In the genomic region with DNA sequence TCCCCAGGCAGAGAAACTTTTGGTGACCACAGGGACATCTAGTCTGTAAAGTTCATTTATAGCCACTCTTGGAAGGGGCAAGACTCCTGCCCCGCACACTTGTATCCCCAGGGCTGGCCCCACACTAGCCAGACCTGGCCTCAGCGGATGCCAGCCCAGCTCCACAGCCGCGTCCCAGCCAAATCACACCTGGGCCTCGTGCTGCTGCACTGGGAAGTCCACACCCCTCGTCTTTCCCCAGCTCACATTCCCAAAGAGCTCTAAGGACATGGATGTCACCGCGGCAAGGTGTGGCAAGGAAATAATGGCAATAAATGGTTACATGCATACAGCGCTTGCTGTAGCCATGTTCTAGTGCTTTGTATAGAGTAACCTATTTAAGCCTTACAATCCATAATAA, we compare ENCODE assay signal across 1 cellular context.
TF ChIP-seq lines count a peak whose summit lies in the region.

No MANE protein-coding gene starts in this region.

TF ChIP-seq in HepG2, 621 proteins besides CTCF, POLR2A, EP300 and RAD21:
- no peak for TF ChIP-seq ZNF501 (CRISPR knock-in tag; IDR thresholded peaks at IDR 0.05)
- no peak for TF ChIP-seq DMAP1 (CRISPR knock-in tag; IDR thresholded peaks at IDR 0.05)
- no peak for TF ChIP-seq ZEB1 (IDR thresholded peaks at IDR 0.05; ENCODE audit: insufficient replicate concordance, low read depth)
- no peak for TF ChIP-seq FOXK1 (CRISPR knock-in tag; IDR thresholded peaks at IDR 0.05; ENCODE audit: borderline replicate concordance, low read depth)
- TF ChIP-seq TMF1 (CRISPR knock-in tag; IDR thresholded peaks at IDR 0.05; ENCODE audit: low read depth) = no peak
- TF ChIP-seq, protein P1, sequence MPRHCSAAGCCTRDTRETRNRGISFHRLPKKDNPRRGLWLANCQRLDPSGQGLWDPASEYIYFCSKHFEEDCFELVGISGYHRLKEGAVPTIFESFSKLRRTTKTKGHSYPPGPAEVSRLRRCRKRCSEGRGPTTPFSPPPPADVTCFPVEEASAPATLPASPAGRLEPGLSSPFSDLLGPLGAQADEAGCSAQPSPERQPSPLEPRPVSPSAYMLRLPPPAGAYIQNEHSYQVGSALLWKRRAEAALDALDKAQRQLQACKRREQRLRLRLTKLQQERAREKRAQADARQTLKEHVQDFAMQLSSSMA (CRISPR knock-in tag; IDR thresholded peaks at IDR 0.05) = no peak
- no peak for TF ChIP-seq MED8 (CRISPR knock-in tag; IDR thresholded peaks at IDR 0.05; ENCODE audit: insufficient replicate concordance)
- no peak for TF ChIP-seq SUZ12 (IDR thresholded peaks at IDR 0.05; ENCODE audit: low read depth, low read length)
- TF ChIP-seq, protein P2, sequence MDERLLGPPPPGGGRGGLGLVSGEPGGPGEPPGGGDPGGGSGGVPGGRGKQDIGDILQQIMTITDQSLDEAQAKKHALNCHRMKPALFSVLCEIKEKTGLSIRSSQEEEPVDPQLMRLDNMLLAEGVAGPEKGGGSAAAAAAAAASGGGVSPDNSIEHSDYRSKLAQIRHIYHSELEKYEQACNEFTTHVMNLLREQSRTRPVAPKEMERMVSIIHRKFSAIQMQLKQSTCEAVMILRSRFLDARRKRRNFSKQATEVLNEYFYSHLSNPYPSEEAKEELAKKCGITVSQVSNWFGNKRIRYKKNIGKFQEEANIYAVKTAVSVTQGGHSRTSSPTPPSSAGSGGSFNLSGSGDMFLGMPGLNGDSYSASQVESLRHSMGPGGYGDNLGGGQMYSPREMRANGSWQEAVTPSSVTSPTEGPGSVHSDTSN (CRISPR knock-in tag; IDR thresholded peaks at IDR 0.05) = no peak
